Comparison of ENCODE assay signal across 9 cellular contexts in genomic region chr17:16988749-16989229, GRCh38. TPM values are rescaled to one million over a fixed set of nuclear protein-coding genes. Genes with fewer than 3 reads are reported as not detected.
DNase-seq lines count a peak whose midpoint lies in the region; ATAC-seq and TF ChIP-seq lines count a peak whose summit lies in the region.
"Had no signal": no experiment of that assay in that cellular context is flagged by ENCODE, and none has a peak within 500 bp of the region (broad histone marks: within the 10 kb centered on the region; RNA-seq: fewer than 3 reads in every experiment).

No MANE protein-coding gene starts in this region.

- H4K20me1 ChIP-seq in KMS-11 (ENCODE audit: insufficient read depth) = no peaks in the 10 kb centered on the region

- H3K4me3 ChIP-seq in CD4-positive, CD25-positive, alpha-beta regulatory T cell (ENCODE audit: low read depth, low read length) = peak overlapping the region; percentile 61
- no peak overlapping the region for H3K4me3 ChIP-seq in KMS-11 (IDR thresholded peaks at IDR 0.05; ENCODE audit: insufficient read depth, low read depth, low read length)

- H3K4me2 ChIP-seq in KMS-11 = peak overlapping the region; percentile 99

- intact Hi-C loops in left ventricle myocardium superior (cut with micrococcal nuclease) = no loop called here

- ATAC-seq in CD4-positive, CD25-positive, alpha-beta regulatory T cell (ENCODE audit: low read depth in 2 of 2) = peak in 1 of 2 donors; percentile 3
- peak; percentile 10 for ATAC-seq in GM19452 (IDR thresholded peaks at IDR 0.05; ENCODE audit: unreplicated experiment)
- peak; percentile 22 for ATAC-seq in left ventricle myocardium superior

- H3K79me2 ChIP-seq in KMS-11 (ENCODE audit: insufficient read depth, low read depth) = no peaks in the 10 kb centered on the region

- H3K27me3 Mint-ChIP-seq in CD4-positive, CD25-positive, alpha-beta regulatory T cell = no peaks in the 10 kb centered on the region

- no peaks in the 10 kb centered on the region for H3K9me3 Mint-ChIP-seq in CD4-positive, CD25-positive, alpha-beta regulatory T cell

- TF ChIP-seq CTCF in KMS-11 (conservative IDR thresholded peaks at IDR 0.05; ENCODE audit: low read depth, low read length) = no peak

- peak overlapping the region; percentile 55 for H3K27ac ChIP-seq in CD4-positive, CD25-positive, alpha-beta regulatory T cell (ENCODE audit: insufficient read depth, low read length, poor library complexity, severe bottlenecking)
- H3K27ac ChIP-seq in KMS-11 = peak overlapping the region; percentile 99

- no peaks in the 10 kb centered on the region for H3K27me3 ChIP-seq in CD4-positive, CD25-positive, alpha-beta regulatory T cell (ENCODE audit: control insufficient read depth, insufficient read depth, low read length)
- no peaks in the 10 kb centered on the region for H3K27me3 ChIP-seq in KMS-11 (ENCODE audit: insufficient read depth, low read depth)

- H3K9ac ChIP-seq in KMS-11 = peak overlapping the region; percentile 79; the same call in 1 of the 2 replicates

- no peak overlapping the region for H2AFZ ChIP-seq in KMS-11 (ENCODE audit: low read depth)

- no peaks in the 10 kb centered on the region for H3K9me3 ChIP-seq in CD4-positive, CD25-positive, alpha-beta regulatory T cell (ENCODE audit: control insufficient read depth in 2 of 2, low read length in 2 of 2)

- peaks cover 43% of the 10 kb centered on the region for H3K4me1 ChIP-seq in CD4-positive, CD25-positive, alpha-beta regulatory T cell (ENCODE audit: control insufficient read depth, insufficient read depth, low read length, poor library complexity, severe bottlenecking)
- H3K4me1 ChIP-seq in KMS-11 (ENCODE audit: low read depth, poor library complexity, severe bottlenecking) = peaks cover 74% of the 10 kb centered on the region

- H3K27ac Mint-ChIP-seq in CD4-positive, CD25-positive, alpha-beta regulatory T cell = peak overlapping the region; percentile 76 to 97 (median 93)

- peaks cover 10 to 36% (median 26%) of the 10 kb centered on the region in 4 donors for H3K4me1 Mint-ChIP-seq in CD4-positive, CD25-positive, alpha-beta regulatory T cell

- peak overlapping the region; percentile 72 to 91 (median 74) for H3K4me3 Mint-ChIP-seq in CD4-positive, CD25-positive, alpha-beta regulatory T cell

- DNase-seq in CD4-positive, CD25-positive, alpha-beta regulatory T cell = peak in 1 of 3 donors; percentile 56
- no peak for DNase-seq in left ventricle myocardium superior
- no peak for DNase-seq in AML-193 (lab: John Stamatoyannopoulos, UW)
- DNase-seq in SHP77 (lab: John Stamatoyannopoulos, UW) = no peak
- DNase-seq in DMS153 treated with DMSO at 0.1 percent for 48 hours (lab: John Stamatoyannopoulos, UW; ENCODE audit: unreplicated experiment) = no peak
- no peak for DNase-seq in kidney tubule cell (ENCODE audit: low spot score)

- no peaks in the 10 kb centered on the region for H3K36me3 ChIP-seq in CD4-positive, CD25-positive, alpha-beta regulatory T cell (ENCODE audit: control insufficient read depth, insufficient read depth, low read length)
- H3K36me3 ChIP-seq in KMS-11 (ENCODE audit: insufficient read depth) = no peaks in the 10 kb centered on the region

- no peaks in the 10 kb centered on the region for H3K36me3 Mint-ChIP-seq in CD4-positive, CD25-positive, alpha-beta regulatory T cell

RNA-seq across cellular contexts. Expression of gene TNFRSF13B, which starts 16.9 kb away (rescaled TPM):
- total RNA-seq in CD4-positive, CD25-positive, alpha-beta regulatory T cell = 3.1 TPM
- 1 to 10 TPM in 3 of 4 donors, under 1 TPM in 1; 0.73 to 4.8 (median 3.0) TPM for polyA plus RNA-seq in CD4-positive, CD25-positive, alpha-beta regulatory T cell
- not detected for total RNA-seq in left ventricle myocardium superior
- total RNA-seq: T-helper 2 cell treated with Interferon-gamma antibody and Interleukin-4, amounts not matched to agents 100 ng/mL and 5 ng/mL, for 36 hours had no signal

RNA-seq across cellular contexts. Expression of gene MPRIP, which starts 53.5 kb away (rescaled TPM):
- total RNA-seq in CD4-positive, CD25-positive, alpha-beta regulatory T cell = 234 TPM
- 10 to 100 TPM; 49.0 to 88.5 (median 55.8) TPM for polyA plus RNA-seq in CD4-positive, CD25-positive, alpha-beta regulatory T cell
- 335 TPM for total RNA-seq in left ventricle myocardium superior
